In genomic region chr4:81351653-81352455, GRCh38 we compare ENCODE assay signal across 8 cellular contexts.
A peak's percentile ranks its signal among the peaks of the same experiment; 100 is the strongest.
DNase-seq lines count a peak whose midpoint lies in the region; ATAC-seq, FAIRE-seq and TF ChIP-seq lines count a peak whose summit lies in the region.

No MANE protein-coding gene starts in this region.

- no peaks in the 10 kb centered on the region for H3K27me3 ChIP-seq in Karpas-422 (ENCODE audit: low read length)

- FAIRE-seq in G401.6 (lab: Jason Lieb, UNC), result peak; percentile 72

- no peak overlapping the region for H3K4me3 ChIP-seq in Karpas-422 (ENCODE audit: low read length)

- no peak overlapping the region for H3K4me2 ChIP-seq in Karpas-422 (ENCODE audit: low read depth, low read length, poor library complexity, severe bottlenecking)

- POLR2A ChIA-PET in RWPE1 (lab: Yijun Ruan, JAX; ENCODE audit: low non-redundant PET), result no interaction called here

- H3K79me2 ChIP-seq in Karpas-422 (ENCODE audit: low read length), result no peaks in the 10 kb centered on the region

- no peaks in the 10 kb centered on the region for H3K9me2 ChIP-seq in Karpas-422 (replicated peaks; ENCODE audit: insufficient read depth, low read length)

- no peaks in the 10 kb centered on the region for H3K9me3 ChIP-seq in Karpas-422 (ENCODE audit: low read length)

- H2AFZ ChIP-seq in Karpas-422 (ENCODE audit: low read length), result no peak overlapping the region

- no peaks in the 10 kb centered on the region for H3K36me3 ChIP-seq in Karpas-422 (ENCODE audit: insufficient read depth, low read length)

- H4K20me1 ChIP-seq in Karpas-422 (ENCODE audit: insufficient read depth, low read depth, low read length), result no peaks in the 10 kb centered on the region

- H3K9ac ChIP-seq in Karpas-422 (ENCODE audit: low read length), result no peak overlapping the region

- TF ChIP-seq CTCF in RWPE1 (conservative IDR thresholded peaks at IDR 0.05; ENCODE audit: low read depth), result peak; percentile 90

- H3K4me1 ChIP-seq in Karpas-422 (ENCODE audit: low read length), result no peaks in the 10 kb centered on the region

- peak; percentile 77 for DNase-seq in Karpas-422
- DNase-seq in RWPE1 (ENCODE audit: low spot score), result peak; percentile 40
- DNase-seq in activated effector memory CD4-positive, alpha-beta T cell treated with Interleukin-2 at 50 U/mL for 16 hours, result peak; percentile 18
- DNase-seq in germinal center (ENCODE audit: low spot score), result peak; percentile 46
- peak; percentile 76 for DNase-seq in pons (ENCODE audit: low spot score)
- peak; percentile 55 for DNase-seq in ureter (ENCODE audit: low spot score)

- H3K27ac ChIP-seq in Karpas-422 (ENCODE audit: low read length), result no peak overlapping the region
- H3K27ac ChIP-seq in RWPE1, result no peak overlapping the region

- CTCF ChIA-PET in RWPE1 (lab: Yijun Ruan, JAX), result interaction anchor here (0.6 to 2.0 kb wide), 13 partner anchors 9 to 738 kb away, joined by 3 to 24 read pairs (median 4); no protein-coding TSS in a partner anchor

- peak; percentile 89 for ATAC-seq in GM21723 (IDR thresholded peaks at IDR 0.05; ENCODE audit: unreplicated experiment)

Comparison
In these comparisons a context has a peak if more than half of its experiments do, and no peak if none do; other contexts are left out.
1. DNase-seq: peak in every context shown above with its lines; median percentile 77 in Karpas-422; 76 in pons; 55 in ureter; 46 in germinal center; 40 in RWPE1; 18 in activated effector memory CD4-positive, alpha-beta T cell treated with Interleukin-2 at 50 U/mL for 16 hours.